In genomic region chr1:10917513-10918454, GRCh38 we compare ENCODE assay signal across 13 cellular contexts.
DNase-seq lines count a peak whose midpoint lies in the region; ATAC-seq and TF ChIP-seq lines count a peak whose summit lies in the region.
"Had no signal": no experiment of that assay in that cellular context is flagged by ENCODE, and none has a peak within 500 bp of the region (broad histone marks: within the 10 kb centered on the region; RNA-seq: fewer than 3 reads in every experiment).

No MANE protein-coding gene starts in this region.

- H3K4me3 Mint-ChIP-seq in natural killer cell treated with Interleukin-12 subunit alpha and Interleukin-12 subunit beta and Interleukin-15 and Interleukin-18, amount 100 ng/mL, for 72 hours = peak overlapping the region; percentile 57
- H3K4me3 Mint-ChIP-seq in chondrocyte (ENCODE audit: unreplicated experiment) = no peak overlapping the region
- H3K4me3 Mint-ChIP-seq: type B pancreatic cell had no signal

- H3K27ac Mint-ChIP-seq in natural killer cell treated with Interleukin-12 subunit alpha and Interleukin-12 subunit beta and Interleukin-15 and Interleukin-18, amount 100 ng/mL, for 72 hours = no peak overlapping the region
- no peak overlapping the region for H3K27ac Mint-ChIP-seq in chondrocyte (ENCODE audit: unreplicated experiment)
- H3K27ac Mint-ChIP-seq: type B pancreatic cell had no signal

- DNase-seq in NCI-H2171 treated with DMSO at 0.1 percent for 48 hours (lab: John Stamatoyannopoulos, UW) = peak; percentile 22
- DNase-seq in NCI-H2171 (lab: John Stamatoyannopoulos, UW) = no peak
- peak; percentile 18 for DNase-seq in NCI-H1105 treated with DMSO at 0.1 percent for 48 hours (lab: John Stamatoyannopoulos, UW)
- peak; percentile 88 for DNase-seq in SW480 (ENCODE audit: low spot score)
- DNase-seq in natural killer cell treated with Interleukin-12 subunit alpha and Interleukin-12 subunit beta and Interleukin-15 and Interleukin-18, amount 100 ng/mL, for 72 hours (ENCODE audit: low spot score) = no peak
- DNase-seq in ACHN = no peak
- DNase-seq in UCSD-AML1 (lab: John Stamatoyannopoulos, UW; ENCODE audit: unreplicated experiment) = no peak
- DNase-seq in chondrocyte (ENCODE audit: low spot score) = no peak
- DNase-seq: amniotic stem cell; effector CD4-positive, alpha-beta T cell; NK-92 treated with Interleukin-12 subunit alpha and Interleukin-12 subunit beta, amount 100 ng/mL, for 24 hours; sigmoid colon had no signal

- no peak for ATAC-seq in natural killer cell treated with Interleukin-12 subunit alpha and Interleukin-12 subunit beta and Interleukin-15 and Interleukin-18, amount 100 ng/mL, for 72 hours

- H3K9me3 Mint-ChIP-seq in natural killer cell treated with Interleukin-12 subunit alpha and Interleukin-12 subunit beta and Interleukin-15 and Interleukin-18, amount 100 ng/mL, for 72 hours = no peaks in the 10 kb centered on the region
- no peaks in the 10 kb centered on the region for H3K9me3 Mint-ChIP-seq in chondrocyte (ENCODE audit: low read depth)
- H3K9me3 Mint-ChIP-seq: type B pancreatic cell had no signal

- in situ Hi-C loops in ACHN (cut with HindIII; ENCODE audit: low pct_ligation_motif_present, low pct_unique_long_range_greater_than_20kb, low sequenced_read_pairs) = no loop called here

- H3K27me3 Mint-ChIP-seq in natural killer cell treated with Interleukin-12 subunit alpha and Interleukin-12 subunit beta and Interleukin-15 and Interleukin-18, amount 100 ng/mL, for 72 hours = peaks cover 0 to 6% of the 10 kb centered on the region in 2 donors
- peaks cover 35% of the 10 kb centered on the region for H3K27me3 Mint-ChIP-seq in chondrocyte (ENCODE audit: low read depth)

- H3K4me1 Mint-ChIP-seq in natural killer cell treated with Interleukin-12 subunit alpha and Interleukin-12 subunit beta and Interleukin-15 and Interleukin-18, amount 100 ng/mL, for 72 hours (ENCODE audit: low read depth in 2 of 2) = peaks cover 18 to 23% of the 10 kb centered on the region in 2 donors
- no peaks in the 10 kb centered on the region for H3K4me1 Mint-ChIP-seq in chondrocyte (ENCODE audit: low read depth)

- TF ChIP-seq CTCF in chondrocyte (IDR thresholded peaks at IDR 0.05) = no peak

- no peaks in the 10 kb centered on the region for H3K36me3 Mint-ChIP-seq in natural killer cell treated with Interleukin-12 subunit alpha and Interleukin-12 subunit beta and Interleukin-15 and Interleukin-18, amount 100 ng/mL, for 72 hours
- peaks cover 5% of the 10 kb centered on the region for H3K36me3 Mint-ChIP-seq in chondrocyte (ENCODE audit: low read depth)
- H3K36me3 Mint-ChIP-seq: type B pancreatic cell had no signal

Comparison
In these comparisons a context has a peak if more than half of its experiments do, and no peak if none do; other contexts are left out.
1. DNase-seq: peak in NCI-H2171 treated with DMSO at 0.1 percent for 48 hours (single experiment), NCI-H1105 treated with DMSO at 0.1 percent for 48 hours (single experiment) and SW480 (single experiment); none in NCI-H2171 (single experiment), natural killer cell treated with Interleukin-12 subunit alpha and Interleukin-12 subunit beta and Interleukin-15 and Interleukin-18, amount 100 ng/mL, for 72 hours (single experiment), ACHN (single experiment), UCSD-AML1 (single experiment) and chondrocyte (single experiment).